ENCODE assay signal across 13 cellular contexts in genomic region chr17:49387374-49388289, GRCh38. TPM values are rescaled to one million over a fixed set of nuclear protein-coding genes. Genes with fewer than 3 reads are reported as not detected.
DNase-seq lines count a peak whose midpoint lies in the region; ATAC-seq lines count a peak whose summit lies in the region.
"Had no signal": no experiment of that assay in that cellular context is flagged by ENCODE, and none has a peak within 500 bp of the region (broad histone marks: within the 10 kb centered on the region; RNA-seq: fewer than 3 reads in every experiment).

No MANE protein-coding gene starts in this region.

- peak; percentile 18 for ATAC-seq in GM21723 (IDR thresholded peaks at IDR 0.05; ENCODE audit: unreplicated experiment)
- ATAC-seq in naive thymus-derived CD4-positive, alpha-beta T cell, result peak; percentile 42
- ATAC-seq in GM18870 (IDR thresholded peaks at IDR 0.05; ENCODE audit: unreplicated experiment), result no peak
- ATAC-seq: heart left ventricle had no signal

- peaks cover 46 to 54% (median 50%) of the 10 kb centered on the region in 7 donors for H3K4me1 Mint-ChIP-seq in naive thymus-derived CD4-positive, alpha-beta T cell

- intact Hi-C loops in naive thymus-derived CD4-positive, alpha-beta T cell (cut with micrococcal nuclease), result loop anchor here in 1 of 2 donors (1.0 kb wide), 1 partner anchor 25 kb away; the partner anchor contains the start of gene ZNF652

- POLR2A ChIA-PET in naive thymus-derived CD4-positive, alpha-beta T cell (lab: Charles Lee), result interaction anchor here (0.6 to 2.4 kb wide), 3 partner anchors 26 to 72 kb away, joined by 3 to 10 read pairs (median 3); partner anchors contain the start of gene ZNF652

- H3K36me3 ChIP-seq in naive thymus-derived CD4-positive, alpha-beta T cell (ENCODE audit: control insufficient read depth in 2 of 3, insufficient read depth in 3 of 3, low read length in 3 of 3), result no peaks in the 10 kb centered on the region
- H3K36me3 ChIP-seq: heart left ventricle, MG63, right lobe of liver had no signal

- H3K27me3 ChIP-seq in naive thymus-derived CD4-positive, alpha-beta T cell (ENCODE audit: control insufficient read depth in 2 of 2, insufficient read depth in 2 of 2, low read length in 2 of 2), result no peaks in the 10 kb centered on the region
- H3K27me3 ChIP-seq: heart left ventricle, MG63, right lobe of liver had no signal

- H3K27me3 Mint-ChIP-seq in naive thymus-derived CD4-positive, alpha-beta T cell, result peaks cover 0 to 2% (median 0%) of the 10 kb centered on the region in 5 donors

- peaks cover 0 to 4% (median 0%) of the 10 kb centered on the region in 5 donors for H3K36me3 Mint-ChIP-seq in naive thymus-derived CD4-positive, alpha-beta T cell

- H3K4me3 ChIP-seq in naive thymus-derived CD4-positive, alpha-beta T cell (ENCODE audit: low read length), result peak overlapping the region; percentile 50
- H3K4me3 ChIP-seq: MG63, right lobe of liver had no signal

- H3K4me1 ChIP-seq in naive thymus-derived CD4-positive, alpha-beta T cell (ENCODE audit: control insufficient read depth in 2 of 2, insufficient read depth in 2 of 2, low read length in 2 of 2), result peaks cover 39 to 46% of the 10 kb centered on the region in 2 donors

- peak overlapping the region; percentile 65 to 93 (median 88) for H3K27ac Mint-ChIP-seq in naive thymus-derived CD4-positive, alpha-beta T cell

- peak overlapping the region; percentile 59 to 86 (median 80) for H3K4me3 Mint-ChIP-seq in naive thymus-derived CD4-positive, alpha-beta T cell

- DNase-seq in D341Med (ENCODE audit: low spot score) (peak; percentile 16), T1000 (lab: John Stamatoyannopoulos, UW) (no peak), H4 (ENCODE audit: low spot score) (no peak)
- DNase-seq in activated CD8-positive, alpha-beta memory T cell treated with anti-CD3 and anti-CD28 coated beads for 24 hours, result peak; percentile 74
- DNase-seq in naive thymus-derived CD4-positive, alpha-beta T cell, result no peak
- DNase-seq: DMS53, heart left ventricle, mesenchymal stem cell, MG63, NCI-H524 treated with DMSO at 0.1 percent for 48 hours had no signal

- H3K9me3 ChIP-seq in naive thymus-derived CD4-positive, alpha-beta T cell (ENCODE audit: control insufficient read depth in 2 of 3, low read length in 3 of 3), result no peaks in the 10 kb centered on the region
- H3K9me3 ChIP-seq: heart left ventricle, right lobe of liver had no signal

- H3K9me3 Mint-ChIP-seq in naive thymus-derived CD4-positive, alpha-beta T cell, result peaks cover 0 to 5% (median 0%) of the 10 kb centered on the region in 11 donors

- CTCF ChIA-PET in naive thymus-derived CD4-positive, alpha-beta T cell (lab: Charles Lee), result interaction anchor here (1.5 to 1.8 kb wide), 4 partner anchors 9 to 169 kb away, joined by 3 to 8 read pairs (median 6); no protein-coding TSS in a partner anchor

- H3K27ac ChIP-seq in naive thymus-derived CD4-positive, alpha-beta T cell (ENCODE audit: low read depth, low read length), result peak overlapping the region; percentile 49

RNA-seq across cellular contexts. Expression of gene ZNF652, which starts 25.6 kb away (rescaled TPM):
- 10 to 100 TPM; 33.8 to 64.4 (median 49.9) TPM for total RNA-seq in naive thymus-derived CD4-positive, alpha-beta T cell
- 10 to 100 TPM; 19.3 to 20.3 TPM for polyA plus RNA-seq in naive thymus-derived CD4-positive, alpha-beta T cell
- 13.4 and 18.3 TPM in 2 replicates for total RNA-seq in H4 (2014; rRNA removed; shearing (Covaris generic))

RNA-seq across cellular contexts. Expression of gene PHB1, which starts 27.1 kb away (rescaled TPM):
- 100 to 1,000 TPM in 1 of 5 experiments, 10 to 100 TPM in 4; 50.0 to 186 (median 54.4) TPM for total RNA-seq in naive thymus-derived CD4-positive, alpha-beta T cell
- polyA plus RNA-seq in naive thymus-derived CD4-positive, alpha-beta T cell, result 100 to 1,000 TPM; 144 to 165 TPM
- 232 and 233 TPM in 2 replicates for total RNA-seq in H4 (2014; rRNA removed; shearing (Covaris generic))

Comparison
In these comparisons a context has a peak if more than half of its experiments do, and no peak if none do; other contexts are left out.
1. DNase-seq: peak in D341Med (single experiment) and activated CD8-positive, alpha-beta memory T cell treated with anti-CD3 and anti-CD28 coated beads for 24 hours (single experiment); none in naive thymus-derived CD4-positive, alpha-beta T cell (0 of 9), T1000 (single experiment) and H4 (single experiment).